In genomic region chr2:102116675-102117471, GRCh38 we compare ENCODE assay signal across 13 cellular contexts. TPM values are rescaled to one million over a fixed set of nuclear protein-coding genes. Genes with fewer than 3 reads are reported as not detected.
DNase-seq lines count a peak whose midpoint lies in the region; ATAC-seq and TF ChIP-seq lines count a peak whose summit lies in the region.
"Had no signal": no experiment of that assay in that cellular context is flagged by ENCODE, and none has a peak within 500 bp of the region (broad histone marks: within the 10 kb centered on the region; RNA-seq: fewer than 3 reads in every experiment).

No MANE protein-coding gene starts in this region.

- H3K36me3 ChIP-seq in SJSA1 (no peaks in the 10 kb centered on the region), SJCRH30 (no peaks in the 10 kb centered on the region)
- H3K36me3 ChIP-seq: thoracic aorta had no signal

- peaks cover 33% of the 10 kb centered on the region for H3K4me1 Mint-ChIP-seq in activated naive CD4-positive, alpha-beta T cell treated with anti-CD3 and anti-CD28 coated beads, Interleukin-2, amount 50 U/mL, for 24 hours
- H3K4me1 Mint-ChIP-seq in stimulated activated naive CD8-positive, alpha-beta T cell treated with anti-CD3 and anti-CD28 coated beads, Interleukin-15, Interleukin-2, amounts not matched to agents 100 ng/mL and 50 ng/mL, for 24 hours (ENCODE audit: low read depth): peaks cover 48% of the 10 kb centered on the region

- H3K9me3 Mint-ChIP-seq in activated naive CD4-positive, alpha-beta T cell treated with anti-CD3 and anti-CD28 coated beads, Interleukin-2, amount 50 U/mL, for 24 hours: no peaks in the 10 kb centered on the region
- H3K9me3 Mint-ChIP-seq in stimulated activated naive CD8-positive, alpha-beta T cell treated with anti-CD3 and anti-CD28 coated beads, Interleukin-15, Interleukin-2, amounts not matched to agents 100 ng/mL and 50 ng/mL, for 24 hours: peaks cover 13% of the 10 kb centered on the region

- H3K4me3 Mint-ChIP-seq in activated naive CD4-positive, alpha-beta T cell treated with anti-CD3 and anti-CD28 coated beads, Interleukin-2, amount 50 U/mL, for 24 hours: peak overlapping the region; percentile 31
- H3K4me3 Mint-ChIP-seq in stimulated activated naive CD8-positive, alpha-beta T cell treated with anti-CD3 and anti-CD28 coated beads, Interleukin-15, Interleukin-2, amounts not matched to agents 100 ng/mL and 50 ng/mL, for 24 hours: no peak overlapping the region

- CTCF ChIA-PET in HEK293T (lab: Yijun Ruan, JAX): no interaction called here

- POLR2A ChIA-PET in HEK293T (lab: Yijun Ruan, JAX): no interaction called here

- H3K27ac Mint-ChIP-seq in activated naive CD4-positive, alpha-beta T cell treated with anti-CD3 and anti-CD28 coated beads, Interleukin-2, amount 50 U/mL, for 24 hours: peak overlapping the region; percentile 73
- H3K27ac Mint-ChIP-seq in stimulated activated naive CD8-positive, alpha-beta T cell treated with anti-CD3 and anti-CD28 coated beads, Interleukin-15, Interleukin-2, amounts not matched to agents 100 ng/mL and 50 ng/mL, for 24 hours: peak overlapping the region; percentile 74

- no peaks in the 10 kb centered on the region for H3K27me3 ChIP-seq in SJSA1 (replicated peaks)
- no peaks in the 10 kb centered on the region for H3K27me3 ChIP-seq in SJCRH30

- H3K36me3 Mint-ChIP-seq in activated naive CD4-positive, alpha-beta T cell treated with anti-CD3 and anti-CD28 coated beads, Interleukin-2, amount 50 U/mL, for 24 hours: no peaks in the 10 kb centered on the region
- no peaks in the 10 kb centered on the region for H3K36me3 Mint-ChIP-seq in stimulated activated naive CD8-positive, alpha-beta T cell treated with anti-CD3 and anti-CD28 coated beads, Interleukin-15, Interleukin-2, amounts not matched to agents 100 ng/mL and 50 ng/mL, for 24 hours (ENCODE audit: low read depth)

- ATAC-seq in left ventricle myocardium superior: peak; percentile 74

- peak overlapping the region; percentile 96 for H3K27ac ChIP-seq in SJSA1
- H3K27ac ChIP-seq in SJCRH30: no peak overlapping the region
- H3K27ac ChIP-seq: parathyroid adenoma, PC-9, thoracic aorta had no signal

- H3K4me1 ChIP-seq in SJSA1 (replicated peaks): peaks cover 71% of the 10 kb centered on the region
- no peaks in the 10 kb centered on the region for H3K4me1 ChIP-seq in SJCRH30

- intact Hi-C loops in left ventricle myocardium superior (cut with micrococcal nuclease): no loop called here

- no peaks in the 10 kb centered on the region for H3K27me3 Mint-ChIP-seq in activated naive CD4-positive, alpha-beta T cell treated with anti-CD3 and anti-CD28 coated beads, Interleukin-2, amount 50 U/mL, for 24 hours
- H3K27me3 Mint-ChIP-seq in stimulated activated naive CD8-positive, alpha-beta T cell treated with anti-CD3 and anti-CD28 coated beads, Interleukin-15, Interleukin-2, amounts not matched to agents 100 ng/mL and 50 ng/mL, for 24 hours: peaks cover 14% of the 10 kb centered on the region

- H3K9me3 ChIP-seq in SJSA1 (replicated peaks) (no peaks in the 10 kb centered on the region), SJCRH30 (replicated peaks) (no peaks in the 10 kb centered on the region)
- H3K9me3 ChIP-seq: thoracic aorta had no signal

- no peak for DNase-seq in activated naive CD4-positive, alpha-beta T cell treated with anti-CD3 and anti-CD28 coated beads, Interleukin-2, amount 50 U/mL, for 16 hours
- DNase-seq in SJSA1 (ENCODE audit: low read depth in 1 of 2, low spot score in 2 of 2) (peak in 1 of 2 experiments; percentile 65), left ventricle myocardium superior (no peak), HEK293T (ENCODE audit: extremely low spot score) (no peak), SHP77 treated with DMSO at 0.1 percent for 48 hours (lab: John Stamatoyannopoulos, UW) (no peak), SJCRH30 (no peak)
- DNase-seq: islet precursor cell, NCI-H526 treated with DMSO at 0.1 percent for 48 hours, PC-9 had no signal

- H3K4me3 ChIP-seq in SJSA1 (no peak overlapping the region), SJCRH30 (no peak overlapping the region)
- H3K4me3 ChIP-seq: PC-9, thoracic aorta had no signal

TF ChIP-seq in HEK293T, 16 proteins besides CTCF, POLR2A, EP300 and RAD21:
- no peak for TF ChIP-seq FOXM1 (IDR thresholded peaks at IDR 0.05; ENCODE audit: borderline replicate concordance)
- TF ChIP-seq ZNF384 (IDR thresholded peaks at IDR 0.05): no peak
- TF ChIP-seq NFRKB (IDR thresholded peaks at IDR 0.05): no peak
- TF ChIP-seq LEF1 (IDR thresholded peaks at IDR 0.05; ENCODE audit: borderline replicate concordance): no peak
- TF ChIP-seq ARNT (IDR thresholded peaks at IDR 0.05): no peak

RNA-seq across cellular contexts. Expression of gene IL1R1, which starts 25.7 kb away (rescaled TPM):
- 10.0 and 12.7 TPM in 2 replicates for total RNA-seq in SJSA1 (2014; rRNA removed; shearing (Covaris generic))
- 20.9 TPM for total RNA-seq in left ventricle myocardium superior
- 0.10 and 0.12 TPM in 2 replicates for total RNA-seq in SJCRH30 (2014; rRNA removed; shearing (Covaris generic))
